39 cellular contexts compared by ENCODE assay signal in the genomic region with DNA sequence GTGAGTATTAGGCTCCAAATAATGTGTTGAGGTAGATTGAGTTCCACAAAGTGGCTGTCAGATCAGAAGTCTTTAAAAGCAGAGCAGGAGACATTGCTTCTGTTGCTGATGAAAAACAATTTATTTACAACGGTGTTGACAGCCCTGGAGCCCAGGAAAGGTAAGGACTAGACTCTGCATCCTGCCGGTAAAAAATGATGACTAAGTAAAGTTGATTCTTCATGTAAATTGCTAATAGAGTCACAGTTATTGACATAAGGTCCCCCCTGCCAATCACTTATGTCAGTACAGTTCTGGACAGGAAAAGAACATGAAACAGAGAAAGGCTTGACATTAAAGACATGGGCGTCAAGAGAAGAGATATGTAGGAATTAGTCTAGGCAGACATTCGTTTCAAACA.
"Had no signal": no experiment of that assay in that cellular context is flagged by ENCODE, and none has a peak within 500 bp of the region (broad histone marks: within the 10 kb centered on the region; RNA-seq: fewer than 3 reads in every experiment).

No MANE protein-coding gene starts in this region.

- H3K4me1 Mint-ChIP-seq: activated naive CD4-positive, alpha-beta T cell treated with anti-CD3 and anti-CD28 coated beads, Interleukin-2, amount 10 ng/mL, durations not matched to agents 7 days and 5 days; activated naive CD4-positive, alpha-beta T cell treated with anti-CD3 and anti-CD28 coated beads, Interleukin-2, amount 50 U/mL, for 24 hours; activated naive CD8-positive, alpha-beta T cell treated with anti-CD3 and anti-CD28 coated beads for 36 hours; activated naive CD8-positive, alpha-beta T cell treated with anti-CD3 and anti-CD28 coated beads, Interleukin-2, amount 10 ng/mL, durations not matched to agents 7 days and 5 days; activated naive CD8-positive, alpha-beta T cell treated with anti-CD3 and anti-CD28 coated beads, Interleukin-2, amount 50 U/mL, for 24 hours; activated T-helper 17 cell treated with anti-CD3 and anti-CD28 coated beads, Interleukin-2, amount 50 U/mL, for 72 hours; brain; central memory CD8-positive, alpha-beta T cell had no signal

- H3K4me3 Mint-ChIP-seq: activated naive CD4-positive, alpha-beta T cell treated with anti-CD3 and anti-CD28 coated beads for 36 hours; activated naive CD4-positive, alpha-beta T cell treated with anti-CD3 and anti-CD28 coated beads, Interleukin-2, amount 10 ng/mL, durations not matched to agents 7 days and 5 days; activated naive CD4-positive, alpha-beta T cell treated with anti-CD3 and anti-CD28 coated beads, Interleukin-2, amount 50 U/mL, for 24 hours; activated naive CD8-positive, alpha-beta T cell; activated naive CD8-positive, alpha-beta T cell treated with anti-CD3 and anti-CD28 coated beads for 36 hours; activated naive CD8-positive, alpha-beta T cell treated with anti-CD3 and anti-CD28 coated beads, Interleukin-2, amount 10 ng/mL, durations not matched to agents 7 days and 5 days; activated naive CD8-positive, alpha-beta T cell treated with anti-CD3 and anti-CD28 coated beads, Interleukin-2, amount 50 U/mL, for 24 hours; activated T-cell treated with anti-CD3 and anti-CD28 coated beads, Interleukin-2, amount 50 U/mL, for 24 hours; activated T-cell treated with anti-CD3 and anti-CD28 coated beads, Interleukin-2, amount 50 U/mL, for 4 hours; activated T-cell treated with anti-CD3 and anti-CD28 coated beads, Interleukin-2, amount 50 U/mL, for 72 hours; activated T-helper 1 cell treated with anti-CD3 and anti-CD28 coated beads, Interleukin-12 subunit alpha, Interleukin-12 subunit beta, Interleukin-2, Interleukin-4 antibody, amounts not matched to agents 30 ng/mL and 10 ng/mL and 1 ng/mL, durations not matched to agents 14 hours and 24 hours and 36 hours; activated T-helper 17 cell treated with anti-CD3 and anti-CD28 coated beads, Interleukin-2, amount 50 U/mL, for 72 hours; brain; central memory CD8-positive, alpha-beta T cell had no signal

- H3K27ac ChIP-seq: adrenal gland, ascending aorta, body of pancreas, brain microvascular endothelial cell, breast epithelium, cardiac muscle cell had no signal

- H3K4me1 ChIP-seq: adrenal gland, ascending aorta, body of pancreas, breast epithelium had no signal

- H3K36me3 ChIP-seq: adrenal gland, ascending aorta, brain microvascular endothelial cell, breast epithelium, cardiac muscle cell had no signal

- H3K27me3 Mint-ChIP-seq: activated naive CD4-positive, alpha-beta T cell treated with anti-CD3 and anti-CD28 coated beads, Interleukin-2, amount 10 ng/mL, durations not matched to agents 7 days and 5 days; activated naive CD4-positive, alpha-beta T cell treated with anti-CD3 and anti-CD28 coated beads, Interleukin-2, amount 50 U/mL, for 24 hours; activated naive CD8-positive, alpha-beta T cell; activated naive CD8-positive, alpha-beta T cell treated with anti-CD3 and anti-CD28 coated beads for 36 hours; activated naive CD8-positive, alpha-beta T cell treated with anti-CD3 and anti-CD28 coated beads, Interleukin-2, amount 10 ng/mL, durations not matched to agents 7 days and 5 days; activated naive CD8-positive, alpha-beta T cell treated with anti-CD3 and anti-CD28 coated beads, Interleukin-2, amount 50 U/mL, for 24 hours; activated T-cell treated with anti-CD3 and anti-CD28 coated beads, Interleukin-2, amount 50 U/mL, for 24 hours; activated T-helper 17 cell treated with anti-CD3 and anti-CD28 coated beads, Interleukin-2, amount 50 U/mL, for 72 hours; brain; central memory CD8-positive, alpha-beta T cell had no signal

- FAIRE-seq: astrocyte, bronchial epithelial cell had no signal

- ATAC-seq: activated naive CD4-positive, alpha-beta T cell treated with anti-CD3 and anti-CD28 coated beads, Interleukin-2, amount 50 U/mL, for 72 hours; activated naive CD8-positive, alpha-beta T cell treated with anti-CD3 and anti-CD28 coated beads, Interleukin-2, amount 50 U/mL, for 24 hours; activated T-cell treated with anti-CD3 and anti-CD28 coated beads, Interleukin-2, amount 50 U/mL, for 4 hours; activated T-cell treated with anti-CD3 and anti-CD28 coated beads, Interleukin-2, amount 50 U/mL, for 72 hours; activated T-helper 17 cell treated with anti-CD3 and anti-CD28 coated beads, Interleukin-2, amount 50 U/mL, for 72 hours; body of pancreas had no signal

- H3K36me3 Mint-ChIP-seq: activated naive CD4-positive, alpha-beta T cell treated with anti-CD3 and anti-CD28 coated beads, Interleukin-2, amount 10 ng/mL, durations not matched to agents 7 days and 5 days; activated naive CD4-positive, alpha-beta T cell treated with anti-CD3 and anti-CD28 coated beads, Interleukin-2, amount 50 U/mL, for 24 hours; activated naive CD4-positive, alpha-beta T cell treated with anti-CD3 and anti-CD28 coated beads, Interleukin-2, amount 50 U/mL, for 72 hours; activated naive CD8-positive, alpha-beta T cell; activated naive CD8-positive, alpha-beta T cell treated with anti-CD3 and anti-CD28 coated beads for 36 hours; activated naive CD8-positive, alpha-beta T cell treated with anti-CD3 and anti-CD28 coated beads, Interleukin-2, amount 10 ng/mL, durations not matched to agents 7 days and 5 days; brain had no signal

- DNase-seq: activated effector memory CD4-positive, alpha-beta T cell treated with anti-CD3 and anti-CD28 coated beads, Interleukin-2, amount 50 U/mL, for 16 hours; activated effector memory CD4-positive, alpha-beta T cell treated with Interleukin-2 at 50 U/mL for 16 hours; activated gamma-delta T cell; activated gamma-delta T cell treated with Interleukin-2 at 50 U/mL for 16 hours; activated naive CD4-positive, alpha-beta T cell; activated naive CD4-positive, alpha-beta T cell treated with anti-CD3 and anti-CD28 coated beads for 36 hours; activated naive CD4-positive, alpha-beta T cell treated with anti-CD3 and anti-CD28 coated beads, Interleukin-2, amount 10 ng/mL, durations not matched to agents 7 days and 5 days; activated naive CD4-positive, alpha-beta T cell treated with anti-CD3 and anti-CD28 coated beads, Interleukin-2, amount 50 U/mL, for 16 hours; activated naive CD4-positive, alpha-beta T cell treated with Interleukin-2 at 50 U/mL for 16 hours; activated naive CD8-positive, alpha-beta T cell treated with anti-CD3 and anti-CD28 coated beads for 36 hours; activated naive CD8-positive, alpha-beta T cell treated with anti-CD3 and anti-CD28 coated beads, Interleukin-2, amount 10 ng/mL, durations not matched to agents 7 days and 5 days; activated naive CD8-positive, alpha-beta T cell treated with anti-CD3 and anti-CD28 coated beads, Interleukin-2, amount 50 U/mL, for 24 hours; activated T-cell treated with anti-CD3 and anti-CD28 coated beads, Interleukin-2, amount 50 U/mL, for 24 hours; activated T-cell treated with anti-CD3 and anti-CD28 coated beads, Interleukin-2, amount 50 U/mL, for 4 hours; activated T-cell treated with anti-CD3 and anti-CD28 coated beads, Interleukin-2, amount 50 U/mL, for 48 hours; activated T-cell treated with anti-CD3 and anti-CD28 coated beads, Interleukin-2, amount 50 U/mL, for 72 hours; adrenal gland; amniotic stem cell; amygdala; anterior cingulate cortex; aorta; body of pancreas; brain microvascular endothelial cell; caudate nucleus; central memory CD4-positive, alpha-beta T cell; cerebellar nuclear complex had no signal

- H3K27ac Mint-ChIP-seq: activated naive CD4-positive, alpha-beta T cell treated with anti-CD3 and anti-CD28 coated beads for 36 hours; activated naive CD4-positive, alpha-beta T cell treated with anti-CD3 and anti-CD28 coated beads, Interleukin-2, amount 10 ng/mL, durations not matched to agents 7 days and 5 days; activated naive CD4-positive, alpha-beta T cell treated with anti-CD3 and anti-CD28 coated beads, Interleukin-2, amount 50 U/mL, for 24 hours; activated naive CD4-positive, alpha-beta T cell treated with anti-CD3 and anti-CD28 coated beads, Interleukin-2, amount 50 U/mL, for 72 hours; activated naive CD8-positive, alpha-beta T cell; activated naive CD8-positive, alpha-beta T cell treated with anti-CD3 and anti-CD28 coated beads for 36 hours; activated naive CD8-positive, alpha-beta T cell treated with anti-CD3 and anti-CD28 coated beads, Interleukin-2, amount 10 ng/mL, durations not matched to agents 7 days and 5 days; activated naive CD8-positive, alpha-beta T cell treated with anti-CD3 and anti-CD28 coated beads, Interleukin-2, amount 50 U/mL, for 24 hours; activated T-cell treated with anti-CD3 and anti-CD28 coated beads, Interleukin-2, amount 50 U/mL, for 24 hours; activated T-cell treated with anti-CD3 and anti-CD28 coated beads, Interleukin-2, amount 50 U/mL, for 72 hours; activated T-helper 1 cell treated with anti-CD3 and anti-CD28 coated beads, Interleukin-12 subunit alpha, Interleukin-12 subunit beta, Interleukin-2, Interleukin-4 antibody, amounts not matched to agents 30 ng/mL and 10 ng/mL and 1 ng/mL, durations not matched to agents 14 hours and 24 hours and 36 hours; activated T-helper 17 cell treated with anti-CD3 and anti-CD28 coated beads, Interleukin-2, amount 50 U/mL, for 72 hours; activated T-helper 2 cell treated with anti-CD3 and anti-CD28 coated beads, Interferon-gamma antibody, Interleukin-2, Interleukin-4, amounts not matched to agents 10 μg/mL and 5 μg/mL and 100 μg/mL, durations not matched to agents 14 hours and 24 hours and 36 hours; brain had no signal

- H3K9me3 Mint-ChIP-seq: activated naive CD4-positive, alpha-beta T cell treated with anti-CD3 and anti-CD28 coated beads for 36 hours; activated naive CD4-positive, alpha-beta T cell treated with anti-CD3 and anti-CD28 coated beads, Interleukin-2, amount 50 U/mL, for 24 hours; activated naive CD8-positive, alpha-beta T cell treated with anti-CD3 and anti-CD28 coated beads, Interleukin-2, amount 50 U/mL, for 24 hours; activated T-cell treated with anti-CD3 and anti-CD28 coated beads, Interleukin-2, amount 50 U/mL, for 4 hours; activated T-helper 1 cell treated with anti-CD3 and anti-CD28 coated beads, Interleukin-12 subunit alpha, Interleukin-12 subunit beta, Interleukin-2, Interleukin-4 antibody, amounts not matched to agents 30 ng/mL and 10 ng/mL and 1 ng/mL, durations not matched to agents 14 hours and 24 hours and 36 hours; activated T-helper 2 cell treated with anti-CD3 and anti-CD28 coated beads, Interferon-gamma antibody, Interleukin-2, Interleukin-4, amounts not matched to agents 10 μg/mL and 5 μg/mL and 100 μg/mL, durations not matched to agents 14 hours and 24 hours and 36 hours; brain had no signal

- H3K4me3 ChIP-seq: adrenal gland, ascending aorta, body of pancreas, breast epithelium, cardiac muscle cell had no signal

- H3K9me3 ChIP-seq: adrenal gland, ascending aorta, body of pancreas, breast epithelium had no signal

- H3K27me3 ChIP-seq: adrenal gland, ascending aorta, body of pancreas, brain microvascular endothelial cell, breast epithelium, cardiac muscle cell had no signal
